Comparison of ENCODE assay signal across 1 cellular context in genomic region chr14:24315807-24316596, GRCh38.
TF ChIP-seq lines count a peak whose summit lies in the region.

No MANE protein-coding gene starts in this region.

TF ChIP-seq in HepG2, 621 proteins besides CTCF, POLR2A, EP300 and RAD21 (continued from another document and continues in another):
- TF ChIP-seq CREB3 (CRISPR knock-in tag; IDR thresholded peaks at IDR 0.05) (peak; percentile 99), ZNF331 (CRISPR knock-in tag; IDR thresholded peaks at IDR 0.05) (peak; percentile 97), SP4 (CRISPR knock-in tag; IDR thresholded peaks at IDR 0.05) (peak; percentile 88), NFIB (CRISPR knock-in tag; IDR thresholded peaks at IDR 0.05; ENCODE audit: borderline replicate concordance) (no peak), CHCHD3 (CRISPR knock-in tag; IDR thresholded peaks at IDR 0.05) (peak; percentile 93; the same call in 1 of the 2 replicates), ZNF296 (CRISPR knock-in tag; conservative IDR thresholded peaks at IDR 0.05) (peak; percentile 93), CREM (IDR thresholded peaks at IDR 0.05) (no peak), CREM (CRISPR knock-in tag; IDR thresholded peaks at IDR 0.05) (peak; percentile 38; the same call in 1 of the 2 replicates), FOXK1 (CRISPR knock-in tag; IDR thresholded peaks at IDR 0.05; ENCODE audit: borderline replicate concordance, low read depth) (peak; percentile 74; the same call in 1 of the 2 replicates), ZBTB4 (CRISPR knock-in tag; IDR thresholded peaks at IDR 0.05; ENCODE audit: borderline replicate concordance) (peak; percentile 94), ZBTB38 (CRISPR knock-in tag; IDR thresholded peaks at IDR 0.05) (peak; percentile 100), ZNF879 (CRISPR knock-in tag; IDR thresholded peaks at IDR 0.05) (peak; percentile 98), ZBTB37 (CRISPR knock-in tag; IDR thresholded peaks at IDR 0.05) (peak; percentile 74), SIN3B (IDR thresholded peaks at IDR 0.05; ENCODE audit: low read length) (0 out of 2 replicates have a peak, but pooled peaks have one; percentile 10), SMARCE1 (IDR thresholded peaks at IDR 0.05; ENCODE audit: borderline replicate concordance) (no peak; the same call in 1 of the 2 replicates), TRAFD1 (CRISPR knock-in tag; IDR thresholded peaks at IDR 0.05; ENCODE audit: borderline replicate concordance) (peak; percentile 98), ARID4A (CRISPR knock-in tag; IDR thresholded peaks at IDR 0.05; ENCODE audit: borderline replicate concordance) (no peak), MEIS2 (CRISPR knock-in tag; IDR thresholded peaks at IDR 0.05) (peak; percentile 98), CEBPB (IDR thresholded peaks at IDR 0.05; ENCODE audit: borderline replicate concordance, low read depth, low read length) (no peak), ZNF609 (CRISPR knock-in tag; IDR thresholded peaks at IDR 0.05; ENCODE audit: borderline replicate concordance) (peak; percentile 81), BORCS8-MEF2B (CRISPR knock-in tag; IDR thresholded peaks at IDR 0.05) (peak; percentile 99), THYN1 (CRISPR knock-in tag; IDR thresholded peaks at IDR 0.05; ENCODE audit: borderline replicate concordance, low read depth) (no peak), ZNF292 (CRISPR knock-in tag; IDR thresholded peaks at IDR 0.05; ENCODE audit: borderline replicate concordance, low read depth) (no peak; the same call in none of the 2 replicates), E2F5 (CRISPR knock-in tag; conservative IDR thresholded peaks at IDR 0.05) (peak; percentile 76), NFIC (IDR thresholded peaks at IDR 0.05; ENCODE audit: low read length) (no peak), ZNF678 (CRISPR knock-in tag; IDR thresholded peaks at IDR 0.05) (peak; percentile 99), ZNF354B (CRISPR knock-in tag; IDR thresholded peaks at IDR 0.05) (peak; percentile 92), ETS1 (CRISPR knock-in tag; IDR thresholded peaks at IDR 0.05) (peak; percentile 97), RORA (CRISPR knock-in tag; IDR thresholded peaks at IDR 0.05) (peak; percentile 86; the same call in 1 of the 2 replicates), IRF9 (CRISPR knock-in tag; IDR thresholded peaks at IDR 0.05; ENCODE audit: borderline replicate concordance) (peak; percentile 97), NR3C1 (CRISPR knock-in tag; IDR thresholded peaks at IDR 0.05) (no peak), ZNF546 (CRISPR knock-in tag; conservative IDR thresholded peaks at IDR 0.05) (peak; percentile 100), ZSCAN21 (CRISPR knock-in tag; IDR thresholded peaks at IDR 0.05; ENCODE audit: borderline replicate concordance) (peak; percentile 99), MAX (IDR thresholded peaks at IDR 0.05) (no peak), NRL (CRISPR knock-in tag; IDR thresholded peaks at IDR 0.05; ENCODE audit: borderline replicate concordance) (peak; percentile 97), NFE2L2 (IDR thresholded peaks at IDR 0.05; ENCODE audit: low read length) (0 out of 2 replicates have a peak, but pooled peaks have one; percentile 11), GLI4 (CRISPR knock-in tag; IDR thresholded peaks at IDR 0.05; ENCODE audit: borderline replicate concordance) (peak; percentile 98; the same call in 1 of the 2 replicates)
